Comparison of ENCODE assay signal across 32 cellular contexts in genomic region chr10:1963341-1963740, GRCh38.
"Had no signal": no experiment of that assay in that cellular context is flagged by ENCODE, and none has a peak within 500 bp of the region (broad histone marks: within the 10 kb centered on the region; RNA-seq: fewer than 3 reads in every experiment).

No MANE protein-coding gene starts in this region.

- H3K27ac ChIP-seq: ascending aorta, breast epithelium, cardiac muscle cell, colonic mucosa, dorsolateral prefrontal cortex, foreskin keratinocyte, gastrocnemius medialis, heart left ventricle, WERI-Rb-1 had no signal

- H3K4me1 ChIP-seq: ascending aorta, breast epithelium, colonic mucosa, foreskin keratinocyte, gastrocnemius medialis, heart left ventricle had no signal

- H3K9me3 ChIP-seq: ascending aorta, breast epithelium, gastrocnemius medialis, heart left ventricle had no signal

- H3K4me3 ChIP-seq: ascending aorta, breast epithelium, cardiac muscle cell, colonic mucosa, dorsolateral prefrontal cortex, gastrocnemius medialis, heart left ventricle had no signal

- H3K27me3 ChIP-seq: ascending aorta, breast epithelium, cardiac muscle cell, colonic mucosa, foreskin keratinocyte, gastrocnemius medialis had no signal

- ATAC-seq: activated CD4-positive, alpha-beta T cell treated with anti-CD3 and anti-CD28 coated beads for 36 hours; activated CD4-positive, CD25-positive, alpha-beta regulatory T cell treated with anti-CD3 and anti-CD28 coated beads, Interleukin-2, amount 50 U/mL, for 24 hours; activated naive CD4-positive, alpha-beta T cell treated with anti-CD3 and anti-CD28 coated beads, Interleukin-2, amount 50 U/mL, for 72 hours; activated T-cell treated with anti-CD3 and anti-CD28 coated beads, Interleukin-2, amount 50 U/mL, for 72 hours; esophagus mucosa; foreskin keratinocyte; gastrocnemius medialis; heart left ventricle; T-helper 17 cell had no signal

- H3K36me3 ChIP-seq: ascending aorta, breast epithelium, cardiac muscle cell, colonic mucosa, gastrocnemius medialis, heart left ventricle, WERI-Rb-1 had no signal

- DNase-seq: activated B cell treated with CpG ODN at 0.5 μM for 24 hours; activated CD4-positive, alpha-beta memory T cell treated with anti-CD3 and anti-CD28 coated beads, Interleukin-2, amount 10 ng/mL, durations not matched to agents 7 days and 5 days; activated CD4-positive, alpha-beta T cell treated with anti-CD3 and anti-CD28 coated beads for 36 hours; activated CD4-positive, alpha-beta T cell treated with anti-CD3 and anti-CD28 coated beads, Interleukin-2, amount 10 ng/mL, durations not matched to agents 7 days and 5 days; activated CD4-positive, alpha-beta T cell treated with anti-CD3 and anti-CD28 coated beads, Interleukin-2, amount 50 U/mL, for 4 hours; activated CD8-positive, alpha-beta memory T cell treated with anti-CD3 and anti-CD28 coated beads, Interleukin-2, amount 50 U/mL, for 48 hours; activated gamma-delta T cell; activated naive CD4-positive, alpha-beta T cell; activated naive CD4-positive, alpha-beta T cell treated with anti-CD3 and anti-CD28 coated beads, Interleukin-2, amount 10 ng/mL, durations not matched to agents 7 days and 5 days; activated naive CD8-positive, alpha-beta T cell treated with anti-CD3 and anti-CD28 coated beads, Interleukin-2, amount 10 ng/mL, durations not matched to agents 7 days and 5 days; activated T-cell treated with anti-CD3 and anti-CD28 coated beads for 4 hours; activated T-cell treated with anti-CD3 and anti-CD28 coated beads, Interleukin-2, amount 50 U/mL, for 24 hours; activated T-cell treated with anti-CD3 and anti-CD28 coated beads, Interleukin-2, amount 50 U/mL, for 72 hours; central memory CD4-positive, alpha-beta T cell; cerebellar nuclear complex; colonic mucosa; dorsolateral prefrontal cortex; effector memory CD4-positive, alpha-beta T cell; endodermal cell; foreskin keratinocyte; gastrocnemius medialis; glutamatergic neuron; heart left ventricle; T-helper 17 cell; T1000; WERI-Rb-1 had no signal
